Comparison of ENCODE assay signal across 1 cellular context in genomic region chr16:56424404-56424765, GRCh38.
TF ChIP-seq lines count a peak whose summit lies in the region.

No MANE protein-coding gene starts in this region.

TF ChIP-seq in liver, 16 proteins besides CTCF, POLR2A, EP300 and RAD21 (continued from another document):
- TF ChIP-seq, protein P1, sequence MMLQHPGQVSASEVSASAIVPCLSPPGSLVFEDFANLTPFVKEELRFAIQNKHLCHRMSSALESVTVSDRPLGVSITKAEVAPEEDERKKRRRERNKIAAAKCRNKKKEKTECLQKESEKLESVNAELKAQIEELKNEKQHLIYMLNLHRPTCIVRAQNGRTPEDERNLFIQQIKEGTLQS (IDR thresholded peaks at IDR 0.05) = no peak
- TF ChIP-seq HNF4A (conservative IDR thresholded peaks at IDR 0.05) = no peak
